ENCODE assay signal across 11 cellular contexts in genomic region chr1:201885531-201886075, GRCh38. TPM values are rescaled to one million over a fixed set of nuclear protein-coding genes. Genes with fewer than 3 reads are reported as not detected.
A peak's percentile ranks its signal among the peaks of the same experiment; 100 is the strongest.
DNase-seq lines count a peak whose midpoint lies in the region; ATAC-seq and TF ChIP-seq lines count a peak whose summit lies in the region.
"Had no signal": no experiment of that assay in that cellular context is flagged by ENCODE, and none has a peak within 500 bp of the region (broad histone marks: within the 10 kb centered on the region; RNA-seq: fewer than 3 reads in every experiment).

No MANE protein-coding gene starts in this region.

- no peaks in the 10 kb centered on the region for H3K79me2 ChIP-seq in SK-N-SH (ENCODE audit: insufficient read depth)

- H3K27me3 ChIP-seq in H7 (ENCODE audit: control insufficient read depth, insufficient read depth, low read length) = peaks cover 20% of the 10 kb centered on the region; the same call in 1 of the 2 replicates
- no peaks in the 10 kb centered on the region for H3K27me3 ChIP-seq in SK-N-SH (ENCODE audit: insufficient read depth)
- H3K27me3 ChIP-seq in suprapubic skin = no peaks in the 10 kb centered on the region

- 0 out of 2 replicates have a peak overlapping the region, but pooled peaks have one; percentile 13 for H3K4me2 ChIP-seq in SK-N-SH

- H2AFZ ChIP-seq in SK-N-SH (ENCODE audit: low read depth) = no peak overlapping the region

- TF ChIP-seq POLR2A in suprapubic skin (IDR thresholded peaks at IDR 0.05) = no peak

- peaks cover 22% of the 10 kb centered on the region for H3F3A ChIP-seq in SK-N-SH (replicated peaks; ENCODE audit: insufficient read depth)

- no peaks in the 10 kb centered on the region for H3K9me3 ChIP-seq in SK-N-SH
- H3K9me3 ChIP-seq in suprapubic skin = no peaks in the 10 kb centered on the region

- TF ChIP-seq EP300 in SK-N-SH (IDR thresholded peaks at IDR 0.05; ENCODE audit: borderline replicate concordance in 1 of 2, low read depth in 1 of 2, low read length in 1 of 2) (no peak), suprapubic skin (IDR thresholded peaks at IDR 0.05) (no peak)

- H3K4me3 ChIP-seq in H7 (ENCODE audit: insufficient read depth, low read depth, low read length) (no peak overlapping the region), SK-N-SH (ENCODE audit: low read depth in 2 of 2, low read length in 1 of 2) (no peak overlapping the region), fibroblast of pulmonary artery (replicated peaks; ENCODE audit: low read depth, low read length) (no peak overlapping the region), suprapubic skin (no peak overlapping the region)

- no peaks in the 10 kb centered on the region for H3K36me3 ChIP-seq in H7 (replicated peaks; ENCODE audit: control insufficient read depth, insufficient read depth, low read length)
- H3K36me3 ChIP-seq in SK-N-SH (replicated peaks in 1 of 2; ENCODE audit: control insufficient read depth in 1 of 2, insufficient read depth in 2 of 2, low read length in 1 of 2) = no peaks in the 10 kb centered on the region
- H3K36me3 ChIP-seq in suprapubic skin = no peaks in the 10 kb centered on the region

- peak; percentile 57 for DNase-seq in H7
- no peak for DNase-seq in SK-N-SH
- DNase-seq in fibroblast of pulmonary artery (ENCODE audit: low read depth) = peak; percentile 40
- DNase-seq in suprapubic skin (ENCODE audit: low spot score in 2 of 2) = peak in 1 of 2 donors; percentile 16
- no peak for DNase-seq in DMS79 (lab: John Stamatoyannopoulos, UW)
- no peak for DNase-seq in NCI-H2107 treated with DMSO at 0.1 percent for 48 hours (lab: John Stamatoyannopoulos, UW; ENCODE audit: unreplicated experiment)
- DNase-seq: activated CD4-positive, alpha-beta T cell treated with anti-CD3 and anti-CD28 coated beads for 4 hours; NCI-H2029; RPMI8226 had no signal

- POLR2A ChIA-PET in SK-N-SH (lab: Yijun Ruan, JAX) = no interaction called here

- TF ChIP-seq CTCF in SK-N-SH (IDR thresholded peaks at IDR 0.05) (no peak), fibroblast of pulmonary artery (IDR thresholded peaks at IDR 0.05; ENCODE audit: low read length, missing control alignments) (no peak), suprapubic skin (IDR thresholded peaks at IDR 0.05) (no peak)

- TF ChIP-seq RAD21 in SK-N-SH (IDR thresholded peaks at IDR 0.05; ENCODE audit: low read length) = no peak

- H3K27ac ChIP-seq in SK-N-SH (ENCODE audit: low read depth in 2 of 2, low read length in 1 of 2) (peak overlapping the region in 1 of 2 experiments; percentile 19; a peak in 1 of 4 replicates), suprapubic skin (peak overlapping the region; percentile 14)
- H3K27ac ChIP-seq: epithelial cell of prostate had no signal

- no peak for ATAC-seq in GM21825 (IDR thresholded peaks at IDR 0.05; ENCODE audit: unreplicated experiment)

- CTCF ChIA-PET in SK-N-SH (lab: Yijun Ruan, JAX) = interaction anchor here (1.7 to 14.7 kb wide), 4 partner anchors 10 to 373 kb away, joined by 6 to 222 read pairs (median 25); no protein-coding TSS in a partner anchor

- H3K4me1 ChIP-seq in SK-N-SH (ENCODE audit: control insufficient read depth in 1 of 2, insufficient read depth in 2 of 2, low read depth in 1 of 2, low read length in 1 of 2) = peaks cover 28 to 49% of the 10 kb centered on the region in 2 experiments; a peak in 3 of 4 replicates
- H3K4me1 ChIP-seq in suprapubic skin = peaks cover 60% of the 10 kb centered on the region

- no peaks in the 10 kb centered on the region for H3K9me2 ChIP-seq in SK-N-SH

- 83% methylated on average over 6 of the region's 6 CpGs for WGBS in SK-N-SH (ENCODE audit: low lambda C conversion rate)
- WGBS in suprapubic skin = 51% methylated on average over 6 of the region's 6 CpGs

- peaks cover 4% of the 10 kb centered on the region; the same call in 1 of the 2 replicates for H4K20me1 ChIP-seq in SK-N-SH (ENCODE audit: insufficient read depth)

- no peak overlapping the region for H3K9ac ChIP-seq in SK-N-SH

TF ChIP-seq in SK-N-SH, 30 proteins besides CTCF, POLR2A, EP300 and RAD21:
- TF ChIP-seq RFX5 (IDR thresholded peaks at IDR 0.05; ENCODE audit: low read length) (no peak), IRF3 (IDR thresholded peaks at IDR 0.05; ENCODE audit: low read depth, low read length) (no peak), ZBTB33 (IDR thresholded peaks at IDR 0.05; ENCODE audit: borderline replicate concordance, low read depth) (no peak), RCOR1 (IDR thresholded peaks at IDR 0.05; ENCODE audit: low read length) (no peak), POLR2AphosphoS5 (IDR thresholded peaks at IDR 0.05; ENCODE audit: low read depth, low read length) (no peak), EZH2phosphoT487 (IDR thresholded peaks at IDR 0.05; ENCODE audit: borderline replicate concordance, low read depth) (no peak), TCF12 (IDR thresholded peaks at IDR 0.05) (no peak), GATA2 (CRISPR knock-in tag; IDR thresholded peaks at IDR 0.05) (no peak), FOSL2 (IDR thresholded peaks at IDR 0.05; ENCODE audit: borderline replicate concordance, low read depth) (no peak), GABPA (IDR thresholded peaks at IDR 0.05; ENCODE audit: low read depth) (no peak), NRF1 (IDR thresholded peaks at IDR 0.05; ENCODE audit: low read depth, low read length) (no peak), REST (IDR thresholded peaks at IDR 0.05; ENCODE audit: low read depth, low read length) (no peak), MEF2A (IDR thresholded peaks at IDR 0.05; ENCODE audit: borderline replicate concordance, low read depth) (no peak)

RNA-seq across cellular contexts. Expression of gene SHISA4, which starts 3.1 kb away (rescaled TPM):
- 3.7 and 6.1 TPM in 2 replicates for total RNA-seq in H7 (2014; rRNA removed; shearing (Covaris generic))
- 42.1 and 50.5 TPM in 2 replicates for polyA plus RNA-seq in SK-N-SH (2012; rRNA removed)
- 23.2 and 33.5 TPM in 2 replicates for polyA plus RNA-seq in SK-N-SH (2012; cell fraction: cytosol; rRNA removed)
- 35.0 and 43.6 TPM in 2 replicates for polyA plus RNA-seq in SK-N-SH (2012; cell fraction: nucleus; rRNA removed)
- total RNA-seq in suprapubic skin = 10 to 100 TPM in 1 of 4 donors, 1 to 10 TPM in 3; 5.3 to 19.4 (median 6.7) TPM

RNA-seq across cellular contexts. Expression of gene IPO9, which starts 56.6 kb away (rescaled TPM):
- 55.8 and 57.6 TPM in 2 replicates for total RNA-seq in H7 (2014; rRNA removed; shearing (Covaris generic))
- polyA plus RNA-seq in SK-N-SH (2012; rRNA removed) = 24.5 and 30.7 TPM in 2 replicates
- 17.3 and 21.7 TPM in 2 replicates for polyA plus RNA-seq in SK-N-SH (2012; cell fraction: cytosol; rRNA removed)
- polyA plus RNA-seq in SK-N-SH (2012; cell fraction: nucleus; rRNA removed) = 49.1 and 58.6 TPM in 2 replicates
- 10 to 100 TPM; 12.9 to 25.6 (median 19.8) TPM for total RNA-seq in suprapubic skin

Comparison
In these comparisons a context has a peak if more than half of its experiments do, and no peak if none do; other contexts are left out.
1. DNase-seq: peak in H7 (single experiment) and fibroblast of pulmonary artery (single experiment); none in SK-N-SH (single experiment), DMS79 (single experiment) and NCI-H2107 treated with DMSO at 0.1 percent for 48 hours (single experiment).